ENCODE assay signal across 10 cellular contexts in the genomic region with DNA sequence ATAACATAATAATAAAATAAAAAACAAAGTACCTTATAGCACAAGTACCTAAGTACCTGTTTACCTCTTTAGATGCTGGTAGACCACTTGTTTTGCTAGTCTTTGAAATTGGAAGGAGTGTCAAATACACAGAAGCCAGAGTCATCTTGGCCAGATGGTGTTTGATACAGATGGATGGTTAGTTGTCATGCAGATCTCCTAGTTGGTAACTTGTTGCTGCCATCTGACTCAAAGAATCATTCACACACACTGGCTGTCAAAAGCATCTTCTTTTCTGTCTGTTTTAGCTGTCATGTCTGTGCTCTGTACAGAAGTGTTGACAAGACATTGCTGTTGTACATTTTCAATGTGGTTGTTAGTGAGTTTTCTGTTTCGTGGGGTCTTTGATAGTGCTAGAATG. TPM values are rescaled to one million over a fixed set of nuclear protein-coding genes. Genes with fewer than 3 reads are reported as not detected.
DNase-seq lines count a peak whose midpoint lies in the region; ATAC-seq and TF ChIP-seq lines count a peak whose summit lies in the region.
"Had no signal": no experiment of that assay in that cellular context is flagged by ENCODE, and none has a peak within 500 bp of the region (broad histone marks: within the 10 kb centered on the region; RNA-seq: fewer than 3 reads in every experiment).

No MANE protein-coding gene starts in this region.

- peaks cover 3% of the 10 kb centered on the region for H3K4me1 Mint-ChIP-seq in progenitor cell of endocrine pancreas (ENCODE audit: low read depth)

- TF ChIP-seq CTCF in GM13976 (IDR thresholded peaks at IDR 0.05; ENCODE audit: borderline replicate concordance, control extremely low read depth, extremely low read depth, insufficient read depth, missing control alignments) (no peak), progenitor cell of endocrine pancreas (IDR thresholded peaks at IDR 0.05; ENCODE audit: unreplicated experiment) (no peak), hepatocyte (IDR thresholded peaks at IDR 0.05; ENCODE audit: poor library complexity) (no peak)

- peaks cover 3% of the 10 kb centered on the region for H3K79me2 ChIP-seq in hepatocyte

- H3K27ac ChIP-seq in hepatocyte: no peak overlapping the region
- H3K27ac ChIP-seq: thyroid gland had no signal

- in situ Hi-C loops in GM13976 (cut with MboI; ENCODE audit: low sequenced_read_pairs, unreplicated experiment): no loop called here

- WGBS in hepatocyte (ENCODE audit: low lambda C conversion rate, missing lambda C conversion rate): 83% methylated on average over 1 of the region's 1 CpG

- no peak overlapping the region for H3K27ac Mint-ChIP-seq in progenitor cell of endocrine pancreas

- no peak overlapping the region for H2AFZ ChIP-seq in hepatocyte

- no peaks in the 10 kb centered on the region for H3K36me3 ChIP-seq in hepatocyte (replicated peaks; ENCODE audit: insufficient read depth, low read depth)

- H3K4me2 ChIP-seq in hepatocyte: no peak overlapping the region

- H4K20me1 ChIP-seq in hepatocyte (ENCODE audit: insufficient read depth, poor library complexity, severe bottlenecking): no peaks in the 10 kb centered on the region

- no peaks in the 10 kb centered on the region for H3K9me3 Mint-ChIP-seq in progenitor cell of endocrine pancreas (ENCODE audit: low read depth)

- H3K4me1 ChIP-seq in hepatocyte (ENCODE audit: insufficient read depth): no peaks in the 10 kb centered on the region
- H3K4me1 ChIP-seq: thyroid gland had no signal

- DNase-seq in GM13976 (ENCODE audit: low spot score) (peak; percentile 6), cerebellum (ENCODE audit: low spot score) (peak; percentile 10), progenitor cell of endocrine pancreas (ENCODE audit: low spot score, unreplicated experiment) (no peak), hepatocyte (ENCODE audit: low spot score) (no peak), NCI-H1092 treated with DMSO at 0.1 percent for 48 hours (lab: John Stamatoyannopoulos, UW) (no peak), SIG-M5 treated with dmso at 0.1 percent for 504 hours (lab: John Stamatoyannopoulos, UW; ENCODE audit: unreplicated experiment) (no peak)
- DNase-seq: SIG-M5, thyroid gland had no signal

- ATAC-seq in GM21423 (IDR thresholded peaks at IDR 0.05; ENCODE audit: unreplicated experiment) (peak; percentile 86), HG03354 (IDR thresholded peaks at IDR 0.05; ENCODE audit: poor library complexity, severe bottlenecking, unreplicated experiment) (peak; percentile 96)

- H3K27me3 ChIP-seq in hepatocyte: no peaks in the 10 kb centered on the region
- H3K27me3 ChIP-seq: thyroid gland had no signal

- H3K36me3 Mint-ChIP-seq in progenitor cell of endocrine pancreas (ENCODE audit: insufficient read depth): peaks cover 12% of the 10 kb centered on the region

- H3K9me2 ChIP-seq in hepatocyte (replicated peaks; ENCODE audit: insufficient read depth): no peaks in the 10 kb centered on the region

- H3K9me3 ChIP-seq in hepatocyte (ENCODE audit: low read depth): no peaks in the 10 kb centered on the region
- H3K9me3 ChIP-seq: thyroid gland had no signal

- no peak overlapping the region for H3K4me3 ChIP-seq in hepatocyte
- H3K4me3 ChIP-seq: thyroid gland had no signal

- H3K27me3 Mint-ChIP-seq in progenitor cell of endocrine pancreas: no peaks in the 10 kb centered on the region

- H3K4me3 Mint-ChIP-seq in progenitor cell of endocrine pancreas (ENCODE audit: low read depth): no peak overlapping the region

RNA-seq across cellular contexts. Expression of a gene that starts 39.7 kb away (rescaled TPM):
- 64.1 TPM for total RNA-seq in cerebellum
- total RNA-seq in progenitor cell of endocrine pancreas: 33.5 and 34.4 TPM in 2 replicates
- total RNA-seq in hepatocyte: 54.7 and 66.7 TPM in 2 replicates
- polyA plus RNA-seq in hepatocyte: 37.6 and 45.1 TPM in 2 replicates

Comparison
In these comparisons a context has a peak if more than half of its experiments do, and no peak if none do; other contexts are left out.
1. DNase-seq: peak in GM13976 (single experiment) and cerebellum (single experiment); none in progenitor cell of endocrine pancreas (single experiment), hepatocyte (single experiment), NCI-H1092 treated with DMSO at 0.1 percent for 48 hours (single experiment) and SIG-M5 treated with dmso at 0.1 percent for 504 hours (single experiment).